8 cellular contexts compared by ENCODE assay signal in genomic region chr7:44847509-44847919, GRCh38. TPM values are rescaled to one million over a fixed set of nuclear protein-coding genes. Genes with fewer than 3 reads are reported as not detected.
DNase-seq lines count a peak whose midpoint lies in the region; ATAC-seq, FAIRE-seq and TF ChIP-seq lines count a peak whose summit lies in the region.

No MANE protein-coding gene starts in this region.

- POLR2A ChIA-PET in T-cell (lab: Charles Lee), result interaction anchor here in 1 of 2 donors (0.6 to 2.6 kb wide), 10 partner anchors 15 to 274 kb away, joined by 3 to 15 read pairs (median 4); partner anchors contain the start of genes DDX56, PURB, TBRG4 and TMED4

- FAIRE-seq in urothelium cell line (lab: Jason Lieb, UNC), result no peak

- H3K4me1 Mint-ChIP-seq in T-cell, result peaks cover 31 to 37% (median 37%) of the 10 kb centered on the region in 3 donors

- no peaks in the 10 kb centered on the region for H3K9me3 Mint-ChIP-seq in T-cell

- peaks cover 4% of the 10 kb centered on the region for H3K36me3 Mint-ChIP-seq in T-cell

- ATAC-seq in HG02610 (IDR thresholded peaks at IDR 0.05; ENCODE audit: unreplicated experiment), result peak; percentile 64
- peak; percentile 58 to 76 (median 74) for ATAC-seq in T-cell (replicated peaks in 1 of 4)
- peak; percentile 77 to 85 for ATAC-seq in right cardiac atrium

- under 1% methylated on average over 36 of the region's 36 CpGs for WGBS in right cardiac atrium

- peak; percentile 85 for TF ChIP-seq CTCF in GM12872 (IDR thresholded peaks at IDR 0.05; ENCODE audit: insufficient read depth, low read depth, low read length)

- H3K27me3 Mint-ChIP-seq in T-cell, result no peaks in the 10 kb centered on the region

- H3K27me3 ChIP-seq in right cardiac atrium (ENCODE audit: control insufficient read depth, insufficient read depth), result no peaks in the 10 kb centered on the region

- intact Hi-C loops in right cardiac atrium (cut with DNase I), result loop anchor here (5.0 to 10.0 kb wide), 3 partner anchors 50 to 263 kb away; partner anchors contain the start of genes PPIA (in 1 of the 4) and TMED4 (in 1 of the 4)

- DNase-seq in NAMALWA (ENCODE audit: low spot score), result peak; percentile 96
- peak; percentile 73 to 88 (median 82) for DNase-seq in T-cell
- peak in 55 of 56 donors; percentile 36 to 97 (median 87) for DNase-seq in amygdala (lab: John Stamatoyannopoulos, UW)
- peak; percentile 88 to 96 (median 95) for DNase-seq in right cardiac atrium
- peak; percentile 57 for DNase-seq in pulmonary artery endothelial cell (ENCODE audit: low read depth, low spot score)
- DNase-seq in urothelium cell line (ENCODE audit: low spot score), result peak; percentile 94

- peak overlapping the region; percentile 99 for H3K27ac Mint-ChIP-seq in T-cell

- no peaks in the 10 kb centered on the region for H3K4me1 ChIP-seq in right cardiac atrium (ENCODE audit: control insufficient read depth, insufficient read depth, low read length)

- peak overlapping the region; percentile 92 for H3K4me3 ChIP-seq in right cardiac atrium (ENCODE audit: low read length)

- CTCF ChIA-PET in T-cell (lab: Charles Lee), result interaction anchor here in 1 of 2 donors (1.0 to 2.4 kb wide), 9 partner anchors 9 to 274 kb away, joined by 3 to 15 read pairs (median 5); partner anchors contain the start of genes DDX56, PURB and TMED4

- peak overlapping the region; percentile 97 for H3K27ac ChIP-seq in right cardiac atrium (ENCODE audit: low read length)

- peak overlapping the region; percentile 94 to 97 (median 96) for H3K4me3 Mint-ChIP-seq in T-cell

- no peaks in the 10 kb centered on the region for H3K9me3 ChIP-seq in right cardiac atrium (ENCODE audit: control insufficient read depth, low read length)

RNA-seq across cellular contexts. Expression of gene H2AZ2, which starts 0.4 kb away (rescaled TPM):
- 100 to 1,000 TPM; 151 to 177 (median 158) TPM for total RNA-seq in T-cell
- total RNA-seq in right cardiac atrium, result 100 to 1,000 TPM; 195 to 233 (median 224) TPM
- polyA plus RNA-seq in right cardiac atrium, result 163 TPM
- total RNA-seq in pulmonary artery endothelial cell, result 234 and 260 TPM in 2 replicates

RNA-seq across cellular contexts. Expression of gene PURB, which starts 37.8 kb away (rescaled TPM):
- total RNA-seq in T-cell, result 10 to 100 TPM; 19.5 to 29.8 (median 20.1) TPM
- total RNA-seq in right cardiac atrium, result 10 to 100 TPM; 13.5 to 22.4 (median 14.8) TPM
- polyA plus RNA-seq in right cardiac atrium, result 6.9 TPM
- 19.8 and 22.6 TPM in 2 replicates for total RNA-seq in pulmonary artery endothelial cell

RNA-seq across cellular contexts. Expression of gene PPIA, which starts 51.0 kb away (rescaled TPM):
- total RNA-seq in T-cell (100 to 1,000 TPM; 673 to 863 (median 774) TPM), right cardiac atrium (100 to 1,000 TPM; 411 to 510 (median 490) TPM), pulmonary artery endothelial cell (2,525 and 2,554 TPM in 2 replicates)
- 1,145 TPM for polyA plus RNA-seq in right cardiac atrium

Comparison
In these comparisons a context has a peak if more than half of its experiments do, and no peak if none do; other contexts are left out.
1. Peak in every context shown above with its lines: DNase-seq, ATAC-seq, H3K4me3 ChIP-seq and H3K27ac ChIP-seq.